In the genomic region with DNA sequence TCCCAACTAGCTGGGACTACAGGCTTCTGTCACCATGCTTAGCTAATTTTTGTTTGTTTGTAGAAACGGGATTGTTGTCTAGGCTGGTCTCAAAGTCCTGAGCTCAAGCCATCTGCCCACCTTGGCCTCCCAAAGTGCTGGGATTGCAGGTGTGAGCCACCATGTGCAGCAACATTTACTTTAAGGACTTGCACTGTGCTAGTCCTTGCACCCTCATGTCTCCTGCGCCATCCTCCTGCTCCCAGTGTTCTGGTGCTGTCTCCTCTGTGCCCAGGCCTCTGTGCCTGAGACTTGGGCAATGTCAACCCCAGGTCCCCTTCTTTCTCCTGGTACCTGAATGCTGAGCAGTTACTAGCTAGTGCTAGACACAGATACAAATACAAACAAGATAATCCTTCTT, we compare ENCODE assay signal across 1 cellular context.
TF ChIP-seq lines count a peak whose summit lies in the region.

No MANE protein-coding gene starts in this region.

TF ChIP-seq in WTC11, 78 proteins besides CTCF, POLR2A, EP300 and RAD21 (continued from another document):
- TF ChIP-seq, protein P1, sequence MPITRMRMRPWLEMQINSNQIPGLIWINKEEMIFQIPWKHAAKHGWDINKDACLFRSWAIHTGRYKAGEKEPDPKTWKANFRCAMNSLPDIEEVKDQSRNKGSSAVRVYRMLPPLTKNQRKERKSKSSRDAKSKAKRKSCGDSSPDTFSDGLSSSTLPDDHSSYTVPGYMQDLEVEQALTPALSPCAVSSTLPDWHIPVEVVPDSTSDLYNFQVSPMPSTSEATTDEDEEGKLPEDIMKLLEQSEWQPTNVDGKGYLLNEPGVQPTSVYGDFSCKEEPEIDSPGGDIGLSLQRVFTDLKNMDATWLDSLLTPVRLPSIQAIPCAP (CRISPR knock-in tag; IDR thresholded peaks at IDR 0.05) = no peak
- TF ChIP-seq TP53 (CRISPR knock-in tag; IDR thresholded peaks at IDR 0.05) (no peak), NFE2L1 (CRISPR knock-in tag; IDR thresholded peaks at IDR 0.05) (no peak), NR3C1 (CRISPR knock-in tag; conservative IDR thresholded peaks at IDR 0.05; ENCODE audit: low read depth) (no peak), ZNF263 (CRISPR knock-in tag; IDR thresholded peaks at IDR 0.05; ENCODE audit: low read depth) (no peak), ESRRA (CRISPR knock-in tag; IDR thresholded peaks at IDR 0.05; ENCODE audit: borderline replicate concordance) (no peak), CREM (CRISPR knock-in tag; IDR thresholded peaks at IDR 0.05) (no peak), FOXK1 (CRISPR knock-in tag; IDR thresholded peaks at IDR 0.05) (no peak), ELF4 (CRISPR knock-in tag; IDR thresholded peaks at IDR 0.05; ENCODE audit: low read depth) (no peak), ZNF317 (CRISPR knock-in tag; IDR thresholded peaks at IDR 0.05; ENCODE audit: borderline replicate concordance, low read depth) (no peak), ATF1 (CRISPR knock-in tag; IDR thresholded peaks at IDR 0.05) (no peak)
- TF ChIP-seq, protein P2, sequence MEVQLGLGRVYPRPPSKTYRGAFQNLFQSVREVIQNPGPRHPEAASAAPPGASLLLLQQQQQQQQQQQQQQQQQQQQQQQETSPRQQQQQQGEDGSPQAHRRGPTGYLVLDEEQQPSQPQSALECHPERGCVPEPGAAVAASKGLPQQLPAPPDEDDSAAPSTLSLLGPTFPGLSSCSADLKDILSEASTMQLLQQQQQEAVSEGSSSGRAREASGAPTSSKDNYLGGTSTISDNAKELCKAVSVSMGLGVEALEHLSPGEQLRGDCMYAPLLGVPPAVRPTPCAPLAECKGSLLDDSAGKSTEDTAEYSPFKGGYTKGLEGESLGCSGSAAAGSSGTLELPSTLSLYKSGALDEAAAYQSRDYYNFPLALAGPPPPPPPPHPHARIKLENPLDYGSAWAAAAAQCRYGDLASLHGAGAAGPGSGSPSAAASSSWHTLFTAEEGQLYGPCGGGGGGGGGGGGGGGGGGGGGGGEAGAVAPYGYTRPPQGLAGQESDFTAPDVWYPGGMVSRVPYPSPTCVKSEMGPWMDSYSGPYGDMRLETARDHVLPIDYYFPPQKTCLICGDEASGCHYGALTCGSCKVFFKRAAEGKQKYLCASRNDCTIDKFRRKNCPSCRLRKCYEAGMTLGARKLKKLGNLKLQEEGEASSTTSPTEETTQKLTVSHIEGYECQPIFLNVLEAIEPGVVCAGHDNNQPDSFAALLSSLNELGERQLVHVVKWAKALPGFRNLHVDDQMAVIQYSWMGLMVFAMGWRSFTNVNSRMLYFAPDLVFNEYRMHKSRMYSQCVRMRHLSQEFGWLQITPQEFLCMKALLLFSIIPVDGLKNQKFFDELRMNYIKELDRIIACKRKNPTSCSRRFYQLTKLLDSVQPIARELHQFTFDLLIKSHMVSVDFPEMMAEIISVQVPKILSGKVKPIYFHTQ (CRISPR knock-in tag; IDR thresholded peaks at IDR 0.05) = no peak
- TF ChIP-seq, protein P3, sequence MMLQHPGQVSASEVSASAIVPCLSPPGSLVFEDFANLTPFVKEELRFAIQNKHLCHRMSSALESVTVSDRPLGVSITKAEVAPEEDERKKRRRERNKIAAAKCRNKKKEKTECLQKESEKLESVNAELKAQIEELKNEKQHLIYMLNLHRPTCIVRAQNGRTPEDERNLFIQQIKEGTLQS (CRISPR knock-in tag; conservative IDR thresholded peaks at IDR 0.05) = no peak
- TF ChIP-seq, protein P4, sequence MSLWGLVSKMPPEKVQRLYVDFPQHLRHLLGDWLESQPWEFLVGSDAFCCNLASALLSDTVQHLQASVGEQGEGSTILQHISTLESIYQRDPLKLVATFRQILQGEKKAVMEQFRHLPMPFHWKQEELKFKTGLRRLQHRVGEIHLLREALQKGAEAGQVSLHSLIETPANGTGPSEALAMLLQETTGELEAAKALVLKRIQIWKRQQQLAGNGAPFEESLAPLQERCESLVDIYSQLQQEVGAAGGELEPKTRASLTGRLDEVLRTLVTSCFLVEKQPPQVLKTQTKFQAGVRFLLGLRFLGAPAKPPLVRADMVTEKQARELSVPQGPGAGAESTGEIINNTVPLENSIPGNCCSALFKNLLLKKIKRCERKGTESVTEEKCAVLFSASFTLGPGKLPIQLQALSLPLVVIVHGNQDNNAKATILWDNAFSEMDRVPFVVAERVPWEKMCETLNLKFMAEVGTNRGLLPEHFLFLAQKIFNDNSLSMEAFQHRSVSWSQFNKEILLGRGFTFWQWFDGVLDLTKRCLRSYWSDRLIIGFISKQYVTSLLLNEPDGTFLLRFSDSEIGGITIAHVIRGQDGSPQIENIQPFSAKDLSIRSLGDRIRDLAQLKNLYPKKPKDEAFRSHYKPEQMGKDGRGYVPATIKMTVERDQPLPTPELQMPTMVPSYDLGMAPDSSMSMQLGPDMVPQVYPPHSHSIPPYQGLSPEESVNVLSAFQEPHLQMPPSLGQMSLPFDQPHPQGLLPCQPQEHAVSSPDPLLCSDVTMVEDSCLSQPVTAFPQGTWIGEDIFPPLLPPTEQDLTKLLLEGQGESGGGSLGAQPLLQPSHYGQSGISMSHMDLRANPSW (CRISPR knock-in tag; conservative IDR thresholded peaks at IDR 0.05; ENCODE audit: low read depth) = no peak
